Comparison of ENCODE assay signal across 9 cellular contexts in the genomic region with DNA sequence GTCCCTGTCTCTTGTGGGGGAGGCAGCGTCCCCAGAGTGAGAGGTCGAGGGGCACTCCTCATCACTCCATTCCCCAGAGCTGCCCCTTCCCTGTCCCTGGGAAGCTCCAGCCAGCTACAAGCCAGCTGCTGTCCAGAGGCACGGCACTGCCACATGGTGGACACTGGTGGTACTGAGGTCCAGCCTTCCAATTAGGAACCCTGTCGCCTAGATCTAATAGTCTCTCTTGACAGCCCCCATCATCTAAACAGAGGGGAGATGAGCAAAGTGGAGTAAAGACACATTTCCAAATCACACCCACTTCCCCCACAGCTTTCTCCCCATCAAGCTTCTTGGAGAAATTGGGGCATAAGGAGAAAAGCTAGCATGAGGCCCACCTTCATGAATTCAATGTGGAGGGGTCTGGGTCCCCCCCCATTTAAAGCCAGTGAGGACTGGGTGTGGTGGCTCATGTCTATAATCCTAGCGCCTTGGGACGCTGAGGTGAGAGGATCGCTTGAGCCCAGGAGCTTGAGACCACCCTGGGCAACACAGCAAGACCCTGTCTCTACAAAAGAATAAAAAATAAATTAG. TPM values are rescaled to one million over a fixed set of nuclear protein-coding genes. Genes with fewer than 3 reads are reported as not detected.
DNase-seq lines count a peak whose midpoint lies in the region; ATAC-seq, FAIRE-seq and TF ChIP-seq lines count a peak whose summit lies in the region.
"Had no signal": no experiment of that assay in that cellular context is flagged by ENCODE, and none has a peak within 500 bp of the region (broad histone marks: within the 10 kb centered on the region; RNA-seq: fewer than 3 reads in every experiment).

No MANE protein-coding gene starts in this region.

- FAIRE-seq in bronchial epithelial cell (lab: Jason Lieb, UNC), result no peak
- FAIRE-seq: islet of Langerhans had no signal

- no peaks in the 10 kb centered on the region for H3K27me3 ChIP-seq in bronchial epithelial cell (ENCODE audit: control insufficient read depth, insufficient read depth, low read length)

- no peaks in the 10 kb centered on the region for H3K36me3 ChIP-seq in bronchial epithelial cell (ENCODE audit: control insufficient read depth, insufficient read depth, low read length)

- H3K4me3 ChIP-seq in bronchial epithelial cell (ENCODE audit: low read depth, low read length), result no peak overlapping the region

- peak; percentile 45 for ATAC-seq in GM18870 (IDR thresholded peaks at IDR 0.05; ENCODE audit: unreplicated experiment)
- peak; percentile 88 for ATAC-seq in SK-N-SH treated with all-trans-retinoic acid at 6 μM for 48 hours
- no peak for ATAC-seq in GM21381 (IDR thresholded peaks at IDR 0.05; ENCODE audit: unreplicated experiment)

- TF ChIP-seq CTCF in bronchial epithelial cell (IDR thresholded peaks at IDR 0.05; ENCODE audit: insufficient read depth, low read length, severe bottlenecking), result peak; percentile 93

- DNase-seq in Ammon's horn (ENCODE audit: low spot score), result peak; percentile 85
- peak; percentile 62 for DNase-seq in MV-4-11 (lab: John Stamatoyannopoulos, UW)
- DNase-seq in bronchial epithelial cell (ENCODE audit: low read depth), result peak; percentile 59
- DNase-seq in kidney glomerular epithelial cell (lab: John Stamatoyannopoulos, UW), result peak; percentile 54
- DNase-seq in stimulated activated CD4-positive, alpha-beta T cell treated with anti-CD3 and anti-CD28 coated beads, Interleukin-12 subunit alpha, Interleukin-12 subunit beta, amount 100 ng/mL, for 48 hours (ENCODE audit: low read depth in 2 of 3, low spot score in 1 of 3), result peak in 2 of 3 donors; percentile 55 to 67

TF ChIP-seq in SK-N-SH treated with all-trans-retinoic acid at 6 μM for 48 hours, 23 proteins besides CTCF, POLR2A, EP300 and RAD21:
- TF ChIP-seq, protein P1, sequence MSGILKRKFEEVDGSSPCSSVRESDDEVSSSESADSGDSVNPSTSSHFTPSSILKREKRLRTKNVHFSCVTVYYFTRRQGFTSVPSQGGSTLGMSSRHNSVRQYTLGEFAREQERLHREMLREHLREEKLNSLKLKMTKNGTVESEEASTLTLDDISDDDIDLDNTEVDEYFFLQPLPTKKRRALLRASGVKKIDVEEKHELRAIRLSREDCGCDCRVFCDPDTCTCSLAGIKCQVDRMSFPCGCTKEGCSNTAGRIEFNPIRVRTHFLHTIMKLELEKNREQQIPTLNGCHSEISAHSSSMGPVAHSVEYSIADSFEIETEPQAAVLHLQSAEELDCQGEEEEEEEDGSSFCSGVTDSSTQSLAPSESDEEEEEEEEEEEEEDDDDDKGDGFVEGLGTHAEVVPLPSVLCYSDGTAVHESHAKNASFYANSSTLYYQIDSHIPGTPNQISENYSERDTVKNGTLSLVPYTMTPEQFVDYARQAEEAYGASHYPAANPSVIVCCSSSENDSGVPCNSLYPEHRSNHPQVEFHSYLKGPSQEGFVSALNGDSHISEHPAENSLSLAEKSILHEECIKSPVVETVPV (CRISPR knock-in tag; IDR thresholded peaks at IDR 0.05), result no peak
- TF ChIP-seq RARB (CRISPR knock-in tag; IDR thresholded peaks at IDR 0.05) (no peak), ARNTL (CRISPR knock-in tag; IDR thresholded peaks at IDR 0.05; ENCODE audit: borderline replicate concordance, low read depth) (no peak), OSR1 (CRISPR knock-in tag; IDR thresholded peaks at IDR 0.05) (no peak), ZNF8 (CRISPR knock-in tag; IDR thresholded peaks at IDR 0.05) (no peak), SNAI2 (CRISPR knock-in tag; IDR thresholded peaks at IDR 0.05) (no peak), ZFP30 (CRISPR knock-in tag; IDR thresholded peaks at IDR 0.05) (no peak), ZNF70 (CRISPR knock-in tag; IDR thresholded peaks at IDR 0.05) (no peak)
- TF ChIP-seq, protein P2, sequence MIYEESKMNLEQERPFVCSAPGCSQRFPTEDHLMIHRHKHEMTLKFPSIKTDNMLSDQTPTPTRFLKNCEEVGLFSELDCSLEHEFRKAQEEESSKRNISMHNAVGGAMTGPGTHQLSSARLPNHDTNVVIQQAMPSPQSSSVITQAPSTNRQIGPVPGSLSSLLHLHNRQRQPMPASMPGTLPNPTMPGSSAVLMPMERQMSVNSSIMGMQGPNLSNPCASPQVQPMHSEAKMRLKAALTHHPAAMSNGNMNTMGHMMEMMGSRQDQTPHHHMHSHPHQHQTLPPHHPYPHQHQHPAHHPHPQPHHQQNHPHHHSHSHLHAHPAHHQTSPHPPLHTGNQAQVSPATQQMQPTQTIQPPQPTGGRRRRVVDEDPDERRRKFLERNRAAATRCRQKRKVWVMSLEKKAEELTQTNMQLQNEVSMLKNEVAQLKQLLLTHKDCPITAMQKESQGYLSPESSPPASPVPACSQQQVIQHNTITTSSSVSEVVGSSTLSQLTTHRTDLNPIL (CRISPR knock-in tag; IDR thresholded peaks at IDR 0.05; ENCODE audit: low read depth), result no peak
- TF ChIP-seq, protein P3, sequence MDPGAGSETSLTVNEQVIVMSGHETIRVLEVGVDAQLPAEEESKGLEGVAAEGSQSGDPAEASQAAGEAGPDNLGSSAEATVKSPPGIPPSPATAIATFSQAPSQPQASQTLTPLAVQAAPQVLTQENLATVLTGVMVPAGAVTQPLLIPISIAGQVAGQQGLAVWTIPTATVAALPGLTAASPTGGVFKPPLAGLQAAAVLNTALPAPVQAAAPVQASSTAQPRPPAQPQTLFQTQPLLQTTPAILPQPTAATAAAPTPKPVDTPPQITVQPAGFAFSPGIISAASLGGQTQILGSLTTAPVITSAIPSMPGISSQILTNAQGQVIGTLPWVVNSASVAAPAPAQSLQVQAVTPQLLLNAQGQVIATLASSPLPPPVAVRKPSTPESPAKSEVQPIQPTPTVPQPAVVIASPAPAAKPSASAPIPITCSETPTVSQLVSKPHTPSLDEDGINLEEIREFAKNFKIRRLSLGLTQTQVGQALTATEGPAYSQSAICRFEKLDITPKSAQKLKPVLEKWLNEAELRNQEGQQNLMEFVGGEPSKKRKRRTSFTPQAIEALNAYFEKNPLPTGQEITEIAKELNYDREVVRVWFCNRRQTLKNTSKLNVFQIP (CRISPR knock-in tag; IDR thresholded peaks at IDR 0.05; ENCODE audit: borderline replicate concordance, low read depth), result no peak

RNA-seq across cellular contexts. Expression of a gene that starts 2.1 kb away (rescaled TPM):
- total RNA-seq in bronchial epithelial cell, result 0.26 and 1.3 TPM in 2 replicates

RNA-seq across cellular contexts. Expression of a gene that starts 6.6 kb away (rescaled TPM):
- total RNA-seq in bronchial epithelial cell, result under 0.01 and 0.26 TPM in 2 replicates

RNA-seq across cellular contexts. Expression of a gene that starts 18.4 kb away (rescaled TPM):
- total RNA-seq in bronchial epithelial cell, result not detected in 2 replicates

RNA-seq across cellular contexts. Expression of a gene that starts 22.2 kb away (rescaled TPM):
- total RNA-seq in bronchial epithelial cell, result 5.5 and 6.4 TPM in 2 replicates

RNA-seq across cellular contexts. Expression of a gene that starts 26.6 kb away (rescaled TPM):
- not detected in 2 replicates for total RNA-seq in bronchial epithelial cell
